Comparison of ENCODE assay signal across 29 cellular contexts in genomic region chr12:131920902-131921840, GRCh38. TPM values are rescaled to one million over a fixed set of nuclear protein-coding genes. Genes with fewer than 3 reads are reported as not detected.
DNase-seq lines count a peak whose midpoint lies in the region; ATAC-seq and TF ChIP-seq lines count a peak whose summit lies in the region.
"Had no signal": no experiment of that assay in that cellular context is flagged by ENCODE, and none has a peak within 500 bp of the region (broad histone marks: within the 10 kb centered on the region; RNA-seq: fewer than 3 reads in every experiment).

No MANE protein-coding gene starts in this region.

- H3K27me3 ChIP-seq in GM06990 (replicated peaks; ENCODE audit: control insufficient read depth, insufficient read depth, low read length) (no peaks in the 10 kb centered on the region), right atrium auricular region (no peaks in the 10 kb centered on the region)
- H3K27me3 ChIP-seq: ascending aorta, BE2C, cardiac muscle cell, pancreas had no signal

- intact Hi-C loops in sciatic nerve (cut with DNase I) = no loop called here

- no peak overlapping the region for H3K27ac Mint-ChIP-seq in activated T-helper 17 cell treated with anti-CD3 and anti-CD28 coated beads, Interleukin-2, amount 50 U/mL, for 72 hours
- H3K27ac Mint-ChIP-seq: activated naive CD8-positive, alpha-beta T cell treated with anti-CD3 and anti-CD28 coated beads for 36 hours; natural killer cell treated with Interleukin-12 subunit alpha and Interleukin-12 subunit beta and Interleukin-15 and Interleukin-18, amount 100 ng/mL, for 72 hours had no signal

- TF ChIP-seq CTCF in GM06990 (IDR thresholded peaks at IDR 0.05; ENCODE audit: insufficient read depth, low read length, poor library complexity, severe bottlenecking) = no peak
- no peak for TF ChIP-seq CTCF in right atrium auricular region (IDR thresholded peaks at IDR 0.05)

- H3K4me3 Mint-ChIP-seq in activated T-helper 17 cell treated with anti-CD3 and anti-CD28 coated beads, Interleukin-2, amount 50 U/mL, for 72 hours = no peak overlapping the region
- H3K4me3 Mint-ChIP-seq: activated naive CD8-positive, alpha-beta T cell treated with anti-CD3 and anti-CD28 coated beads for 36 hours; natural killer cell treated with Interleukin-12 subunit alpha and Interleukin-12 subunit beta and Interleukin-15 and Interleukin-18, amount 100 ng/mL, for 72 hours had no signal

- H3K27ac ChIP-seq in right atrium auricular region = peak overlapping the region; percentile 20 to 51
- H3K27ac ChIP-seq: ascending aorta, GM23248, pancreas, thoracic aorta had no signal

- peaks cover 0 to 6% of the 10 kb centered on the region in 2 donors for H3K4me1 ChIP-seq in right atrium auricular region
- H3K4me1 ChIP-seq: BE2C, pancreas had no signal

- no peaks in the 10 kb centered on the region for H3K4me1 Mint-ChIP-seq in activated T-helper 17 cell treated with anti-CD3 and anti-CD28 coated beads, Interleukin-2, amount 50 U/mL, for 72 hours

- no peaks in the 10 kb centered on the region for H3K27me3 Mint-ChIP-seq in activated T-helper 17 cell treated with anti-CD3 and anti-CD28 coated beads, Interleukin-2, amount 50 U/mL, for 72 hours
- H3K27me3 Mint-ChIP-seq: activated naive CD8-positive, alpha-beta T cell treated with anti-CD3 and anti-CD28 coated beads for 36 hours; IgD-negative memory B cell; natural killer cell treated with Interleukin-12 subunit alpha and Interleukin-12 subunit beta and Interleukin-15 and Interleukin-18, amount 100 ng/mL, for 72 hours had no signal

- H3K9me3 ChIP-seq in right atrium auricular region = no peaks in the 10 kb centered on the region
- H3K9me3 ChIP-seq: ascending aorta, BE2C, pancreas, thoracic aorta had no signal

- H3K4me3 ChIP-seq in GM06990 (replicated peaks; ENCODE audit: low read depth, low read length) (no peak overlapping the region), right atrium auricular region (no peak overlapping the region)
- H3K4me3 ChIP-seq: ascending aorta, cardiac muscle cell, GM23248, lung, pancreas, thoracic aorta had no signal

- peaks cover under 1% of the 10 kb centered on the region for H3K36me3 ChIP-seq in GM06990 (ENCODE audit: control insufficient read depth, insufficient read depth, low read length)
- H3K36me3 ChIP-seq in right atrium auricular region = peaks cover 47% of the 10 kb centered on the region

- DNase-seq in GM06990 (ENCODE audit: extremely low read depth, insufficient read length) (peak; percentile 15), right atrium auricular region (ENCODE audit: low spot score) (no peak), sciatic nerve (ENCODE audit: low spot score) (no peak), medulla oblongata (ENCODE audit: extremely low spot score) (no peak)
- DNase-seq: activated CD4-positive, alpha-beta T cell treated with anti-CD3 and anti-CD28 coated beads for 48 hours; activated effector memory CD4-positive, alpha-beta T cell treated with Interleukin-2 at 50 U/mL for 16 hours; activated naive CD8-positive, alpha-beta T cell treated with anti-CD3 and anti-CD28 coated beads for 36 hours; BE2C; DMS153; erythroblast; GM23248; NCI-H1048; NCI-H446; NCI-H748 treated with DMSO at 0.1 percent for 48 hours; SIG-M5; stimulated activated CD4-positive, alpha-beta T cell treated with anti-CD3 and anti-CD28 coated beads, Interleukin-1b, Interleukin-23, amount 100 ng/mL, for 48 hours; stimulated activated naive CD8-positive, alpha-beta T cell treated with anti-CD3 and anti-CD28 coated beads, Interleukin-15, Interleukin-2, amounts not matched to agents 100 U/mL and 50 U/mL, for 24 hours; T-helper 9 cell had no signal

- ATAC-seq in activated T-helper 17 cell treated with anti-CD3 and anti-CD28 coated beads, Interleukin-2, amount 50 U/mL, for 72 hours (replicated peaks) = peak; percentile 14
- ATAC-seq in sciatic nerve (peak; percentile 2), GM21447 (IDR thresholded peaks at IDR 0.05; ENCODE audit: unreplicated experiment) (no peak), HG02623 (IDR thresholded peaks at IDR 0.05; ENCODE audit: unreplicated experiment) (no peak)
- ATAC-seq: natural killer cell treated with Interleukin-12 subunit alpha and Interleukin-12 subunit beta and Interleukin-15 and Interleukin-18, amount 100 ng/mL, for 72 hours; Panc1; stimulated activated naive CD8-positive, alpha-beta T cell treated with anti-CD3 and anti-CD28 coated beads, Interleukin-15, Interleukin-2, amounts not matched to agents 100 U/mL and 50 U/mL, for 24 hours had no signal

- H3K9me3 Mint-ChIP-seq in activated T-helper 17 cell treated with anti-CD3 and anti-CD28 coated beads, Interleukin-2, amount 50 U/mL, for 72 hours = no peaks in the 10 kb centered on the region
- H3K9me3 Mint-ChIP-seq: activated naive CD8-positive, alpha-beta T cell treated with anti-CD3 and anti-CD28 coated beads for 36 hours; IgD-negative memory B cell; natural killer cell treated with Interleukin-12 subunit alpha and Interleukin-12 subunit beta and Interleukin-15 and Interleukin-18, amount 100 ng/mL, for 72 hours had no signal

- no peaks in the 10 kb centered on the region for H3K36me3 Mint-ChIP-seq in activated T-helper 17 cell treated with anti-CD3 and anti-CD28 coated beads, Interleukin-2, amount 50 U/mL, for 72 hours (ENCODE audit: low read depth)
- H3K36me3 Mint-ChIP-seq: activated naive CD8-positive, alpha-beta T cell treated with anti-CD3 and anti-CD28 coated beads for 36 hours; IgD-negative memory B cell; natural killer cell treated with Interleukin-12 subunit alpha and Interleukin-12 subunit beta and Interleukin-15 and Interleukin-18, amount 100 ng/mL, for 72 hours had no signal

RNA-seq across cellular contexts. Expression of gene PUS1, which starts 7.9 kb away (rescaled TPM):
- 10 to 100 TPM; 31.5 to 75.2 TPM for total RNA-seq in activated T-helper 17 cell treated with anti-CD3 and anti-CD28 coated beads, Interleukin-2, amount 50 U/mL, for 72 hours
- total RNA-seq in right atrium auricular region = 10 to 100 TPM in 1 of 2 donors, 1 to 10 TPM in 1; 5.0 to 10.3 TPM
- 16.3 TPM for total RNA-seq in sciatic nerve

RNA-seq across cellular contexts. Expression of gene ULK1, which starts 26.7 kb away (rescaled TPM):
- 10 to 100 TPM; 14.7 to 21.5 TPM for total RNA-seq in activated T-helper 17 cell treated with anti-CD3 and anti-CD28 coated beads, Interleukin-2, amount 50 U/mL, for 72 hours
- total RNA-seq in right atrium auricular region (10 to 100 TPM; 16.2 to 23.4 TPM), sciatic nerve (40.6 TPM)

RNA-seq across cellular contexts. Expression of gene EP400, which starts 28.6 kb away (rescaled TPM):
- total RNA-seq in activated T-helper 17 cell treated with anti-CD3 and anti-CD28 coated beads, Interleukin-2, amount 50 U/mL, for 72 hours = 10 to 100 TPM; 47.1 to 60.0 TPM
- total RNA-seq in right atrium auricular region = 10 to 100 TPM; 10.5 to 15.5 TPM
- 56.9 TPM for total RNA-seq in sciatic nerve

Comparison
In these comparisons a context has a peak if more than half of its experiments do, and no peak if none do; other contexts are left out.
1. ATAC-seq: peak in activated T-helper 17 cell treated with anti-CD3 and anti-CD28 coated beads, Interleukin-2, amount 50 U/mL, for 72 hours (single experiment) and sciatic nerve (single experiment); none in GM21447 (single experiment) and HG02623 (single experiment).